In genomic region chr5:112779531-112779930, GRCh38 we compare ENCODE assay signal across 17 cellular contexts. TPM values are rescaled to one million over a fixed set of nuclear protein-coding genes. Genes with fewer than 3 reads are reported as not detected.
DNase-seq lines count a peak whose midpoint lies in the region; ATAC-seq and TF ChIP-seq lines count a peak whose summit lies in the region.
"Had no signal": no experiment of that assay in that cellular context is flagged by ENCODE, and none has a peak within 500 bp of the region (broad histone marks: within the 10 kb centered on the region; RNA-seq: fewer than 3 reads in every experiment).

No MANE protein-coding gene starts in this region.

- in situ Hi-C loops in transverse colon (cut with MboI; ENCODE audit: low pct_ligation_motif_present in 1 of 4, low pct_unique_long_range_greater_than_20kb in 1 of 4, low sequenced_read_pairs in 3 of 4) = no loop called here

- no peak overlapping the region for H3K27ac ChIP-seq in stomach
- H3K27ac ChIP-seq in transverse colon = no peak overlapping the region
- H3K27ac ChIP-seq: ovary had no signal

- H3K4me1 ChIP-seq in stomach (no peaks in the 10 kb centered on the region), transverse colon (no peaks in the 10 kb centered on the region)

- peak; percentile 58 for DNase-seq in ELR (ENCODE audit: low read depth)
- DNase-seq in NCI-H226 = peak; percentile 19
- DNase-seq in cardiac fibroblast (ENCODE audit: low read depth in 2 of 2) = peak; percentile 79 to 86
- peak; percentile 35 for DNase-seq in non-pigmented ciliary epithelial cell (ENCODE audit: low read depth)
- no peak for DNase-seq in stomach
- DNase-seq in transverse colon = no peak
- DNase-seq in SW480 (ENCODE audit: low spot score) = no peak
- DNase-seq: activated CD4-positive, alpha-beta T cell treated with anti-CD3 and anti-CD28 coated beads for 4 hours; activated naive CD4-positive, alpha-beta T cell treated with anti-CD3 and anti-CD28 coated beads, Interleukin-2, amount 10 ng/mL, durations not matched to agents 7 days and 5 days; CD4-positive, CD25-positive, alpha-beta regulatory T cell; central memory CD4-positive, alpha-beta T cell; kidney glomerular epithelial cell; NCI-H2081; NCI-H748 treated with DMSO at 0.1 percent for 48 hours; ovary; T-helper 9 cell had no signal

- TF ChIP-seq POLR2A in stomach (IDR thresholded peaks at IDR 0.05) (no peak), transverse colon (IDR thresholded peaks at IDR 0.05) (no peak)

- H3K27me3 ChIP-seq in stomach = no peaks in the 10 kb centered on the region
- H3K27me3 ChIP-seq in transverse colon = no peaks in the 10 kb centered on the region
- H3K27me3 ChIP-seq: ovary had no signal

- no peak for ATAC-seq in HG03439 (IDR thresholded peaks at IDR 0.05; ENCODE audit: unreplicated experiment)

- TF ChIP-seq CTCF in cardiac fibroblast (IDR thresholded peaks at IDR 0.05; ENCODE audit: low read depth, low read length) = no peak
- no peak for TF ChIP-seq CTCF in stomach (IDR thresholded peaks at IDR 0.05)
- no peak for TF ChIP-seq CTCF in transverse colon (IDR thresholded peaks at IDR 0.05)

- TF ChIP-seq EP300 in stomach (IDR thresholded peaks at IDR 0.05) = no peak
- no peak for TF ChIP-seq EP300 in transverse colon (IDR thresholded peaks at IDR 0.05; ENCODE audit: low read depth)

- H3K4me3 ChIP-seq in cardiac fibroblast (replicated peaks in 1 of 2; ENCODE audit: low read depth in 2 of 2, low read length in 2 of 2) (no peak overlapping the region), stomach (no peak overlapping the region), transverse colon (no peak overlapping the region)
- H3K4me3 ChIP-seq: ovary had no signal

- intact Hi-C loops in stomach (cut with DNase I; ENCODE audit: low total_unique reads) (no loop called here), transverse colon (cut with DNase I; ENCODE audit: low total_unique reads) (no loop called here)

- peaks cover 0 to 70% (median 47%) of the 10 kb centered on the region in 4 donors for H3K36me3 ChIP-seq in stomach
- peaks cover 0 to 26% (median 9%) of the 10 kb centered on the region in 4 donors for H3K36me3 ChIP-seq in transverse colon
- H3K36me3 ChIP-seq: ovary had no signal

- H3K9me3 ChIP-seq in stomach (no peaks in the 10 kb centered on the region), transverse colon (no peaks in the 10 kb centered on the region)
- H3K9me3 ChIP-seq: ovary had no signal

RNA-seq across cellular contexts. Expression of gene APC, which starts 41.8 kb away (rescaled TPM):
- total RNA-seq in stomach = 100 to 1,000 TPM in 1 of 5 donors, 10 to 100 TPM in 4; 20.0 to 175 (median 54.8) TPM
- 1 to 10 TPM; 2.0 to 3.2 (median 2.4) TPM for polyA plus RNA-seq in stomach
- 100 to 1,000 TPM in 1 of 4 donors, 10 to 100 TPM in 3; 77.8 to 109 (median 85.7) TPM for total RNA-seq in transverse colon

Comparison
In these comparisons a context has a peak if more than half of its experiments do, and no peak if none do; other contexts are left out.
1. DNase-seq: peak in ELR (single experiment), NCI-H226 (single experiment), cardiac fibroblast (2 of 2) and non-pigmented ciliary epithelial cell (single experiment); none in stomach (single experiment), transverse colon (single experiment) and SW480 (single experiment).